Comparison of ENCODE assay signal across 1 cellular context in genomic region chr19:2072757-2073551, GRCh38.
TF ChIP-seq lines count a peak whose summit lies in the region.

No MANE protein-coding gene starts in this region.

TF ChIP-seq in GM12878, 131 proteins besides CTCF, POLR2A, EP300 and RAD21:
- TF ChIP-seq CBX5 (IDR thresholded peaks at IDR 0.05; ENCODE audit: low read depth) (no peak), POLR2AphosphoS2 (IDR thresholded peaks at IDR 0.05; ENCODE audit: low read depth, low read length) (peak; percentile 57; the same call in 1 of the 2 replicates), POLR2AphosphoS5 (IDR thresholded peaks at IDR 0.05; ENCODE audit: low read length) (peak; percentile 28)
